25 cellular contexts compared by ENCODE assay signal in genomic region chr22:36107436-36107835, GRCh38. TPM values are rescaled to one million over a fixed set of nuclear protein-coding genes. Genes with fewer than 3 reads are reported as not detected.
"Had no signal": no experiment of that assay in that cellular context is flagged by ENCODE, and none has a peak within 500 bp of the region (broad histone marks: within the 10 kb centered on the region; RNA-seq: fewer than 3 reads in every experiment).

No MANE protein-coding gene starts in this region.

- H3K27me3 ChIP-seq: breast epithelium, SJSA1 had no signal

- H3K4me3 Mint-ChIP-seq: activated CD8-positive, alpha-beta T cell treated with anti-CD3 and anti-CD28 coated beads, Interleukin-2, amount 10 ng/mL, durations not matched to agents 7 days and 5 days; activated naive CD4-positive, alpha-beta T cell treated with anti-CD3 and anti-CD28 coated beads, Interleukin-2, amount 50 U/mL, for 24 hours; activated T-cell treated with anti-CD3 and anti-CD28 coated beads, Interleukin-2, amount 50 U/mL, for 24 hours; activated T-helper 1 cell treated with anti-CD3 and anti-CD28 coated beads, Interleukin-12 subunit alpha, Interleukin-12 subunit beta, Interleukin-2, Interleukin-4 antibody, amounts not matched to agents 30 ng/mL and 10 ng/mL and 1 ng/mL, durations not matched to agents 14 hours and 24 hours and 36 hours; T-helper 1 cell treated with Interleukin-12 subunit alpha and Interleukin-12 subunit beta and Interleukin-4 antibody, amounts not matched to agents 30 μg/mL and 1 μg/mL, for 36 hours; WTC11 had no signal

- H3K36me3 Mint-ChIP-seq: activated naive CD4-positive, alpha-beta T cell treated with anti-CD3 and anti-CD28 coated beads, Interleukin-2, amount 50 U/mL, for 24 hours; WTC11 had no signal

- H3K9me3 Mint-ChIP-seq: activated naive CD4-positive, alpha-beta T cell treated with anti-CD3 and anti-CD28 coated beads, Interleukin-2, amount 50 U/mL, for 24 hours; activated T-cell treated with anti-CD3 and anti-CD28 coated beads, Interleukin-2, amount 50 U/mL, for 24 hours; activated T-helper 1 cell treated with anti-CD3 and anti-CD28 coated beads, Interleukin-12 subunit alpha, Interleukin-12 subunit beta, Interleukin-2, Interleukin-4 antibody, amounts not matched to agents 30 ng/mL and 10 ng/mL and 1 ng/mL, durations not matched to agents 14 hours and 24 hours and 36 hours; T-helper 1 cell treated with Interleukin-12 subunit alpha and Interleukin-12 subunit beta and Interleukin-4 antibody, amounts not matched to agents 30 μg/mL and 1 μg/mL, for 36 hours; WTC11 had no signal

- H3K36me3 ChIP-seq: breast epithelium, SJSA1 had no signal

- H3K4me3 ChIP-seq: breast epithelium, K562, SJSA1 had no signal

- H3K27ac ChIP-seq: breast epithelium, SJSA1 had no signal

- H3K27ac Mint-ChIP-seq: activated CD8-positive, alpha-beta T cell treated with anti-CD3 and anti-CD28 coated beads, Interleukin-2, amount 10 ng/mL, durations not matched to agents 7 days and 5 days; activated naive CD4-positive, alpha-beta T cell treated with anti-CD3 and anti-CD28 coated beads, Interleukin-2, amount 50 U/mL, for 24 hours; activated T-cell treated with anti-CD3 and anti-CD28 coated beads, Interleukin-2, amount 50 U/mL, for 24 hours; activated T-helper 1 cell treated with anti-CD3 and anti-CD28 coated beads, Interleukin-12 subunit alpha, Interleukin-12 subunit beta, Interleukin-2, Interleukin-4 antibody, amounts not matched to agents 30 ng/mL and 10 ng/mL and 1 ng/mL, durations not matched to agents 14 hours and 24 hours and 36 hours; T-helper 1 cell treated with Interleukin-12 subunit alpha and Interleukin-12 subunit beta and Interleukin-4 antibody, amounts not matched to agents 30 μg/mL and 1 μg/mL, for 36 hours; WTC11 had no signal

- H3K4me1 Mint-ChIP-seq: activated naive CD4-positive, alpha-beta T cell treated with anti-CD3 and anti-CD28 coated beads, Interleukin-2, amount 50 U/mL, for 24 hours had no signal

- DNase-seq: activated CD4-positive, alpha-beta T cell treated with anti-CD3 and anti-CD28 coated beads for 48 hours; activated CD4-positive, alpha-beta T cell treated with anti-CD3 and anti-CD28 coated beads, Interleukin-2, amount 50 U/mL, for 4 hours; activated CD4-positive, CD25-positive, alpha-beta regulatory T cell treated with anti-CD3 and anti-CD28 coated beads, Interleukin-2, amount 50 U/mL, for 72 hours; activated CD8-positive, alpha-beta T cell treated with anti-CD3 and anti-CD28 coated beads, Interleukin-2, amount 10 ng/mL, durations not matched to agents 7 days and 5 days; activated effector memory CD4-positive, alpha-beta T cell treated with Interleukin-2 at 50 U/mL for 16 hours; activated naive CD4-positive, alpha-beta T cell; activated T-cell treated with anti-CD3 and anti-CD28 coated beads, Interleukin-2, amount 50 U/mL, for 24 hours; caudate nucleus; Karpas-422; MM.1S; NCI-H1092 treated with DMSO at 0.1 percent for 48 hours; NCI-H1417 treated with DMSO at 0.1 percent for 48 hours; NCI-H1694 treated with DMSO at 0.1 percent for 48 hours; NCI-H2029 treated with DMSO at 0.1 percent for 48 hours; NCI-H446; NCI-H524; PC-3; SHP77 had no signal

- H3K27me3 Mint-ChIP-seq: activated naive CD4-positive, alpha-beta T cell treated with anti-CD3 and anti-CD28 coated beads, Interleukin-2, amount 50 U/mL, for 24 hours had no signal

- H3K9me3 ChIP-seq: breast epithelium, SJSA1 had no signal

RNA-seq across cellular contexts. Expression of gene APOL3, which starts 53.1 kb away (rescaled TPM):
- total RNA-seq: PC-3 had no signal
